In genomic region chr17:64008346-64008745, GRCh38 we compare ENCODE assay signal across 21 cellular contexts. TPM values are rescaled to one million over a fixed set of nuclear protein-coding genes. Genes with fewer than 3 reads are reported as not detected.
DNase-seq lines count a peak whose midpoint lies in the region; ATAC-seq and TF ChIP-seq lines count a peak whose summit lies in the region.
"Had no signal": no experiment of that assay in that cellular context is flagged by ENCODE, and none has a peak within 500 bp of the region (broad histone marks: within the 10 kb centered on the region; RNA-seq: fewer than 3 reads in every experiment).

No MANE protein-coding gene starts in this region.

- WGBS in right cardiac atrium, result 78% methylated on average over 5 of the region's 5 CpGs
- WGBS in upper lobe of left lung, 2 donors, result 78 to 84% methylated on average over 5 of the region's 5 CpGs

- no peak for TF ChIP-seq POLR2A in upper lobe of left lung (IDR thresholded peaks at IDR 0.05)

- H3K27ac ChIP-seq in right cardiac atrium (ENCODE audit: low read length), result peak overlapping the region; percentile 53
- H3K27ac ChIP-seq in upper lobe of left lung, result peak overlapping the region; percentile 57 to 83 (median 72)
- H3K27ac ChIP-seq: 22Rv1, ascending aorta, VCaP had no signal

- H3K4me1 ChIP-seq in right cardiac atrium (ENCODE audit: control insufficient read depth, insufficient read depth, low read length) (peaks cover 11% of the 10 kb centered on the region), upper lobe of left lung (peaks cover 42 to 55% (median 51%) of the 10 kb centered on the region in 4 donors)
- H3K4me1 ChIP-seq: ascending aorta had no signal

- intact Hi-C loops in right cardiac atrium (cut with DNase I), result no loop called here
- intact Hi-C loops in Right ventricle myocardium inferior (cut with DNase I), result no loop called here

- H3K9me3 ChIP-seq in right cardiac atrium (ENCODE audit: control insufficient read depth, low read length) (no peaks in the 10 kb centered on the region), upper lobe of left lung (no peaks in the 10 kb centered on the region)
- H3K9me3 ChIP-seq: ascending aorta, gastroesophageal sphincter had no signal

- H3K27me3 ChIP-seq in right cardiac atrium (ENCODE audit: control insufficient read depth, insufficient read depth) (no peaks in the 10 kb centered on the region), upper lobe of left lung (no peaks in the 10 kb centered on the region)
- H3K27me3 ChIP-seq: ascending aorta had no signal

- DNase-seq in activated CD4-positive, CD25-positive, alpha-beta regulatory T cell treated with anti-CD3 and anti-CD28 coated beads, Interleukin-2, amount 50 U/mL, for 72 hours, result peak; percentile 6
- DNase-seq in right cardiac atrium (no peak), Right ventricle myocardium inferior (ENCODE audit: missing footprints) (no peak), left lobe of liver (ENCODE audit: low spot score) (peak; percentile 27), upper lobe of left lung (peak in 1 of 2 donors; percentile 16), omental fat pad (ENCODE audit: low spot score) (no peak), DMS79 treated with DMSO at 0.1 percent for 48 hours (lab: John Stamatoyannopoulos, UW) (no peak)
- DNase-seq: AML-193; cerebellar nuclear complex; DMS 273 treated with DMSO at 0.1 percent for 48 hours; effector CD4-positive, alpha-beta T cell; kidney glomerular epithelial cell; NCI-H1092 treated with DMSO at 0.1 percent for 48 hours; NCI-H2029 treated with DMSO at 0.1 percent for 48 hours; nephron progenitor cell; stimulated activated CD4-positive, alpha-beta T cell treated with anti-CD3 and anti-CD28 coated beads, Interleukin-4, amount 100 ng/mL, for 1 hour had no signal

- TF ChIP-seq CTCF in upper lobe of left lung (IDR thresholded peaks at IDR 0.05) (no peak), omental fat pad (IDR thresholded peaks at IDR 0.05) (no peak)

- TF ChIP-seq EP300 in upper lobe of left lung (IDR thresholded peaks at IDR 0.05), result no peak

- H3K4me3 ChIP-seq in right cardiac atrium (ENCODE audit: low read length) (no peak overlapping the region), upper lobe of left lung (no peak overlapping the region)
- H3K4me3 ChIP-seq: ascending aorta, gastroesophageal sphincter had no signal

- no peak for ATAC-seq in activated CD4-positive, CD25-positive, alpha-beta regulatory T cell treated with anti-CD3 and anti-CD28 coated beads, Interleukin-2, amount 50 U/mL, for 24 hours
- ATAC-seq in right cardiac atrium (no peak), Right ventricle myocardium inferior (no peak), left lobe of liver (no peak), upper lobe of left lung (ENCODE audit: low FRiP score in 2 of 2) (no peak), omental fat pad (ENCODE audit: low FRiP score) (no peak)
- ATAC-seq: gastroesophageal sphincter had no signal

- H3K36me3 ChIP-seq in upper lobe of left lung, result peaks cover 0 to 18% (median 6%) of the 10 kb centered on the region in 4 donors
- H3K36me3 ChIP-seq: ascending aorta, gastroesophageal sphincter had no signal

RNA-seq across cellular contexts. Expression of gene PRR29, which starts 10.2 kb away (rescaled TPM):
- total RNA-seq in right cardiac atrium, result under 1 TPM in 3 of 4 donors, not detected in 1; 0.11 to 0.25 (median 0.15) TPM
- 0.45 TPM for polyA plus RNA-seq in right cardiac atrium
- total RNA-seq in Right ventricle myocardium inferior, result 0.51 TPM
- 0.18 TPM for total RNA-seq in left lobe of liver
- total RNA-seq in upper lobe of left lung, result 10 to 100 TPM in 3 of 6 donors, 1 to 10 TPM in 2, under 1 TPM in 1; 0.97 to 30.1 (median 12.1) TPM
- 1 to 10 TPM in 1 of 4 donors, under 1 TPM in 3; 0.19 to 1.1 (median 0.55) TPM for total RNA-seq in omental fat pad

RNA-seq across cellular contexts. Expression of gene ICAM2, which starts 12.1 kb away (rescaled TPM):
- total RNA-seq in right cardiac atrium, result 10 to 100 TPM; 17.6 to 31.7 (median 26.3) TPM
- 50.3 TPM for polyA plus RNA-seq in right cardiac atrium
- 38.0 TPM for total RNA-seq in Right ventricle myocardium inferior
- 5.3 TPM for total RNA-seq in left lobe of liver
- total RNA-seq in upper lobe of left lung, result 100 to 1,000 TPM in 3 of 6 donors, 10 to 100 TPM in 3; 27.2 to 114 (median 82.0) TPM
- total RNA-seq in omental fat pad, result 100 to 1,000 TPM in 3 of 4 donors, 10 to 100 TPM in 1; 57.7 to 252 (median 137) TPM

RNA-seq across cellular contexts. Expression of gene SCN4A, which starts 35.6 kb away (rescaled TPM):
- total RNA-seq in right cardiac atrium, result 1 to 10 TPM; 1.7 to 5.8 (median 3.0) TPM
- 1.6 TPM for polyA plus RNA-seq in right cardiac atrium
- 0.32 TPM for total RNA-seq in Right ventricle myocardium inferior
- total RNA-seq in left lobe of liver, result 0.10 TPM
- under 1 TPM in 3 of 6 donors, not detected in 3; under 0.01 to 0.44 (median 0.20) TPM for total RNA-seq in upper lobe of left lung
- 10 to 100 TPM in 3 of 4 donors, 1 to 10 TPM in 1; 7.0 to 43.3 (median 15.1) TPM for total RNA-seq in omental fat pad

Comparison
In these comparisons a context has a peak if more than half of its experiments do, and no peak if none do; other contexts are left out.
1. DNase-seq: peak in activated CD4-positive, CD25-positive, alpha-beta regulatory T cell treated with anti-CD3 and anti-CD28 coated beads, Interleukin-2, amount 50 U/mL, for 72 hours (single experiment) and left lobe of liver (single experiment); none in right cardiac atrium (0 of 3), Right ventricle myocardium inferior (single experiment), omental fat pad (single experiment) and DMS79 treated with DMSO at 0.1 percent for 48 hours (single experiment).